ENCODE assay signal across 27 cellular contexts in genomic region chr7:128845987-128846386, GRCh38. TPM values are rescaled to one million over a fixed set of nuclear protein-coding genes. Genes with fewer than 3 reads are reported as not detected.
"Had no signal": no experiment of that assay in that cellular context is flagged by ENCODE, and none has a peak within 500 bp of the region (broad histone marks: within the 10 kb centered on the region; RNA-seq: fewer than 3 reads in every experiment).

No MANE protein-coding gene starts in this region.

- ATAC-seq: left colon; left ventricle myocardium superior; natural killer cell treated with Interleukin-12 subunit alpha and Interleukin-12 subunit beta and Interleukin-15 and Interleukin-18, amount 100 ng/mL, for 72 hours; sciatic nerve; stimulated activated naive B cell treated with anti-CD40 and anti-IgM and Interleukin-4, amounts not matched to agents 10 μg/mL and 1 μg/mL and 100 μg/mL, for 72 hours; stimulated activated naive CD8-positive, alpha-beta T cell treated with anti-CD3 and anti-CD28 coated beads, Interleukin-15, amount 100 ng/mL, for 72 hours had no signal

- H3K27ac ChIP-seq: dorsolateral prefrontal cortex, neural progenitor cell, parathyroid adenoma, prostate gland, skin epidermis, thoracic aorta, transverse colon had no signal

- FAIRE-seq: frontal cortex, keratinocyte had no signal

- H3K36me3 ChIP-seq: neural progenitor cell, prostate gland, transverse colon had no signal

- H3K9me3 ChIP-seq: prostate gland, thoracic aorta, transverse colon had no signal

- H3K4me1 ChIP-seq: neural progenitor cell, prostate gland had no signal

- H3K27me3 ChIP-seq: dorsolateral prefrontal cortex, neural progenitor cell, transverse colon had no signal

- H3K4me3 ChIP-seq: dorsolateral prefrontal cortex, lung, neural progenitor cell, prostate gland, skin epidermis, thoracic aorta, transverse colon had no signal

- H3K79me2 ChIP-seq: parathyroid adenoma had no signal

- H3K9ac ChIP-seq: neural progenitor cell, parathyroid adenoma had no signal

- H3K4me2 ChIP-seq: neural progenitor cell had no signal

- DNase-seq: cortex of kidney; dorsolateral prefrontal cortex; effector CD8-positive, alpha-beta T cell; glutamatergic neuron; immature natural killer cell; left colon; left ventricle myocardium superior; mesenchymal stem cell; midbrain; occipital lobe; retina; stimulated activated CD4-positive, alpha-beta T cell treated with anti-CD3 and anti-CD28 coated beads, Interleukin-2, amount 100 ng/mL, for 24 hours; stimulated activated CD4-positive, alpha-beta T cell treated with anti-CD3 and anti-CD28 coated beads, Interleukin-4, amount 100 ng/mL, for 4 hours; stimulated activated naive B cell treated with anti-CD40 and anti-IgM and Interleukin-4, amounts not matched to agents 10 μg/mL and 1 μg/mL and 100 μg/mL, for 72 hours; stimulated activated naive CD8-positive, alpha-beta T cell treated with anti-CD3 and anti-CD28 coated beads, Interleukin-15, amount 100 ng/mL, for 72 hours; substantia nigra; transverse colon had no signal

- H2AFZ ChIP-seq: neural progenitor cell, parathyroid adenoma had no signal

RNA-seq across cellular contexts. Expression of gene FLNC, which starts 15.8 kb away (rescaled TPM):
- total RNA-seq: natural killer cell treated with Interleukin-12 subunit alpha and Interleukin-12 subunit beta and Interleukin-15 and Interleukin-18, amount 100 ng/mL, for 72 hours had no signal
- polyA plus RNA-seq: immature natural killer cell had no signal
